1 cellular context compared by ENCODE assay signal in genomic region chr17:58330997-58331814, GRCh38.
TF ChIP-seq lines count a peak whose summit lies in the region.

No MANE protein-coding gene starts in this region.

TF ChIP-seq in K562, 482 proteins besides CTCF, POLR2A, EP300 and RAD21 (continued from another document and continues in another):
- TF ChIP-seq AFF1 (IDR thresholded peaks at IDR 0.05; ENCODE audit: low read depth in 1 of 2, partially characterized antibody in 2 of 2) (no peak), PBX2 (CRISPR knock-in tag; IDR thresholded peaks at IDR 0.05; ENCODE audit: low read depth) (no peak), PBX2 (tag; conservative IDR thresholded peaks at IDR 0.05; ENCODE audit: low read depth) (no peak), KDM4B (IDR thresholded peaks at IDR 0.05; ENCODE audit: borderline replicate concordance in 2 of 2, low read depth in 1 of 2) (peak in 1 of 2 experiments; percentile 64; a peak in 1 of 4 replicates), RNF2 (IDR thresholded peaks at IDR 0.05) (peak; percentile 78; the same call in 1 of the 2 replicates), HNRNPL (IDR thresholded peaks at IDR 0.05; ENCODE audit: low read depth, low read length) (peak; percentile 75), TFAP4 (CRISPR knock-in tag; IDR thresholded peaks at IDR 0.05; ENCODE audit: borderline replicate concordance) (peak; percentile 92), TFE3 (CRISPR knock-in tag; IDR thresholded peaks at IDR 0.05) (no peak), PRPF4 (IDR thresholded peaks at IDR 0.05; ENCODE audit: insufficient read depth, low read depth, low read length, poor library complexity, severe bottlenecking) (peak; percentile 78), KAT2B (IDR thresholded peaks at IDR 0.05; ENCODE audit: low read depth, low read length) (no peak), YBX1 (IDR thresholded peaks at IDR 0.05) (no peak), CGGBP1 (CRISPR knock-in tag; IDR thresholded peaks at IDR 0.05) (no peak), BCL6 (CRISPR knock-in tag; IDR thresholded peaks at IDR 0.05) (no peak), JUND (IDR thresholded peaks at IDR 0.05; ENCODE audit: borderline replicate concordance, low read depth, low read length) (peak; percentile 88), JUND (tag; IDR thresholded peaks at IDR 0.05; ENCODE audit: borderline replicate concordance, low read depth, low read length) (peak; percentile 51; the same call in 1 of the 3 replicates), E2F4 (CRISPR knock-in tag; IDR thresholded peaks at IDR 0.05; ENCODE audit: low read depth) (no peak), HOMEZ (CRISPR knock-in tag; IDR thresholded peaks at IDR 0.05) (no peak), CCNT2 (IDR thresholded peaks at IDR 0.05; ENCODE audit: borderline replicate concordance, extremely low read depth, insufficient read length, low read depth, low read length) (peak; percentile 67), MIER1 (IDR thresholded peaks at IDR 0.05; ENCODE audit: low read depth) (no peak), DLX4 (CRISPR knock-in tag; IDR thresholded peaks at IDR 0.05) (no peak), POLR2AphosphoS2 (IDR thresholded peaks at IDR 0.05; ENCODE audit: low read length) (peak; percentile 88), XRCC3 (IDR thresholded peaks at IDR 0.05) (no peak), CAMTA2 (CRISPR knock-in tag; conservative IDR thresholded peaks at IDR 0.05) (no peak), ZNF717 (CRISPR knock-in tag; IDR thresholded peaks at IDR 0.05) (no peak), ZNF511 (CRISPR knock-in tag; IDR thresholded peaks at IDR 0.05) (peak; percentile 2), STAT5A (IDR thresholded peaks at IDR 0.05; ENCODE audit: borderline replicate concordance, low read length) (no peak), BRD4 (IDR thresholded peaks at IDR 0.05) (no peak), GTF3C2 (IDR thresholded peaks at IDR 0.05; ENCODE audit: borderline replicate concordance, extremely low read depth, insufficient read length) (no peak), NFYB (IDR thresholded peaks at IDR 0.05; ENCODE audit: extremely low read depth, insufficient read length) (no peak), SMARCB1 (IDR thresholded peaks at IDR 0.05; ENCODE audit: insufficient read length, low read depth) (no peak), ERF (CRISPR knock-in tag; IDR thresholded peaks at IDR 0.05) (peak; percentile 65; the same call in 1 of the 2 replicates), ZNF830 (CRISPR knock-in tag; IDR thresholded peaks at IDR 0.05) (no peak), ZMIZ1 (IDR thresholded peaks at IDR 0.05; ENCODE audit: low read depth in 2 of 2, low read length in 2 of 2) (no peak; a peak in 1 of 4 replicates), FIP1L1 (IDR thresholded peaks at IDR 0.05; ENCODE audit: low read depth, low read length, poor library complexity, severe bottlenecking) (peak; percentile 96), SMARCA5 (IDR thresholded peaks at IDR 0.05) (no peak), SMAD1 (IDR thresholded peaks at IDR 0.05; ENCODE audit: low read depth, low read length, partially characterized antibody) (peak; percentile 96), HOXB6 (CRISPR knock-in tag; IDR thresholded peaks at IDR 0.05; ENCODE audit: borderline replicate concordance) (0 out of 2 replicates have a peak, but pooled peaks have one; percentile 7), XRCC4 (IDR thresholded peaks at IDR 0.05; ENCODE audit: extremely low read depth, insufficient read depth, insufficient read length) (no peak), RB1 (IDR thresholded peaks at IDR 0.05; ENCODE audit: low read depth) (no peak; the same call in 1 of the 2 replicates), ZNF282 (CRISPR knock-in tag; IDR thresholded peaks at IDR 0.05) (no peak; the same call in 1 of the 2 replicates)
